8 cellular contexts compared by ENCODE assay signal in the genomic region with DNA sequence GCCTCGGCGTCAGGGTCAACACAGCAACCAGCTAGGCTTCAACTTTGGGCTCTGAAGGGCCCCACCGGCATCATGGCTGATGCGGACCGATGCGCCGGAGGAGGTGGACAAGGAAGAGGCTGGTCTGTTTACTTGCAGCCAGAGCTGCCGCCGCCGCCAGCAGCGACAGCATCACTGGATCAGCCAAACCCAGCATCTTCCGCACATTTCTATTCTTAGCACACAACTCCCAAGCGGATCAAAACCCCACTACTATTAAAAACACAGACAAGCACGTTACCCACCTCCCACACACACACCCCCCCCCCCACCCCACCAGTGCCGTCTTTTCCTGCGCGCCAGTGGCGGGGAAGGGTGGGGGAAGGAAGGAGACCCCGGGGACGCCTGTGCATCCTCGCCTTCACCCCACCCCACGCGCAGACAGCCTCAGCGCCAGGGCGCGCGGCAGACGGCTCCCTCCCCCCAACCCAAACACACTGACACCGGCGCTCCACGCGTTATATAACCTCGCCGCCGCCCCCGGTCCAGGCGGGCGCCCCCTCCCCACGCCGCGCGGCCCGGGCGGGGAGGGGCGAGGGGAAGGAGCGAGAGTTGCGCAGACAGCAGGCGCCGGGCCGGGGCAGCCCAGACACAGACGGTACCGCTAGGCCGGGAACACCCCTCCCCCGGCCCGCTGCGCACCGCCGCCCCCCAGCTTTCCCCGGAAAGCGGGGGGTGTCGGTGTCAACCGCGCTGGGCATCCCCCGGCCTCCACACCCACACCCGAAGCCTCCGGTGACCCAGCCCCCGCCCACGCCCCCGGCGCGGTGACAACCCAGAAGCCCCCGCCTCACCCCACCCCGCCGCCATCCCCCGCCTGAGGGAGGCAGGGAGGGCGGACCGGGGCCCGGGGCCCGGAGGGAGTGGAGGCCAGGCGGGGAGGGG. TPM values are rescaled to one million over a fixed set of nuclear protein-coding genes. Genes with fewer than 3 reads are reported as not detected.
DNase-seq lines count a peak whose midpoint lies in the region; ATAC-seq, FAIRE-seq and TF ChIP-seq lines count a peak whose summit lies in the region.

No MANE protein-coding gene starts in this region.

- H3K27me3 ChIP-seq in pancreas (peaks cover 0 to 5% (median 0%) of the 10 kb centered on the region in 4 donors), testis (no peaks in the 10 kb centered on the region)

- DNase-seq in AG10803 (ENCODE audit: low read depth): peak; percentile 76
- peak; percentile 29 for DNase-seq in HS-5 (ENCODE audit: low read depth)
- peak; percentile 59 for DNase-seq in SK-MEL-5 (ENCODE audit: low read depth, low spot score)
- DNase-seq in Right ventricle myocardium superior: peak; percentile 70
- peak; percentile 22 to 78 (median 38) for DNase-seq in pancreas
- peak; percentile 81 for DNase-seq in testis

- WGBS in pancreas, 2 donors: 2 to 3% methylated on average over 48 to 80 of the region's 80 CpGs
- 0% methylated on average over 36 to 61 of the region's 80 CpGs for WGBS in testis, 2 donors

- TF ChIP-seq CTCF in AG10803 (conservative IDR thresholded peaks at IDR 0.05; ENCODE audit: low read length) (no peak), pancreas (IDR thresholded peaks at IDR 0.05) (no peak), testis (IDR thresholded peaks at IDR 0.05) (no peak)

- intact Hi-C loops in Right ventricle myocardium superior (cut with DNase I): no loop called here
- intact Hi-C loops in pancreas (cut with DNase I): no loop called here
- intact Hi-C loops in testis (cut with DNase I; ENCODE audit: low total_unique reads): no loop called here

- H3K4me1 ChIP-seq in pancreas (peaks cover 0 to 6% (median 5%) of the 10 kb centered on the region in 3 donors), testis (peaks cover 16% of the 10 kb centered on the region)

- no peaks in the 10 kb centered on the region for H3K9me3 ChIP-seq in pancreas
- H3K9me3 ChIP-seq in testis: no peaks in the 10 kb centered on the region

- H3K27ac ChIP-seq in pancreas: peak overlapping the region; percentile 55 to 90 (median 87)
- H3K27ac ChIP-seq in testis: peak overlapping the region; percentile 98 to 99

- no peak for FAIRE-seq in pancreas (lab: Jason Lieb, UNC)

- peak overlapping the region; percentile 94 for H3K27ac Mint-ChIP-seq in activated naive CD8-positive, alpha-beta T cell

- H3K4me3 ChIP-seq in AG10803 (ENCODE audit: low read length) (peak overlapping the region; percentile 77), pancreas (peak overlapping the region; percentile 57 to 69 (median 60)), testis (peak overlapping the region; percentile 95 to 96)

- peak; percentile 18 for ATAC-seq in GM19438 (IDR thresholded peaks at IDR 0.05; ENCODE audit: low read depth, unreplicated experiment)
- ATAC-seq in Right ventricle myocardium superior (ENCODE audit: poor library complexity): peak; percentile 72
- peak; percentile 20 to 61 (median 36) for ATAC-seq in pancreas

- no peaks in the 10 kb centered on the region for H3K27me3 Mint-ChIP-seq in activated naive CD8-positive, alpha-beta T cell

- no peak for TF ChIP-seq POLR2A in testis (IDR thresholded peaks at IDR 0.05)

- H3K4me3 Mint-ChIP-seq in activated naive CD8-positive, alpha-beta T cell: peak overlapping the region; percentile 95

- H3K9me3 Mint-ChIP-seq in activated naive CD8-positive, alpha-beta T cell (ENCODE audit: low read depth): no peaks in the 10 kb centered on the region

- H3K4me1 Mint-ChIP-seq in activated naive CD8-positive, alpha-beta T cell (ENCODE audit: low read depth): peaks cover 47% of the 10 kb centered on the region

- H3K36me3 Mint-ChIP-seq in activated naive CD8-positive, alpha-beta T cell: no peaks in the 10 kb centered on the region

- no peaks in the 10 kb centered on the region for H3K36me3 ChIP-seq in pancreas
- H3K36me3 ChIP-seq in testis (ENCODE audit: low read depth, missing control alignments): no peaks in the 10 kb centered on the region

- in situ Hi-C loops in SK-MEL-5 (cut with HindIII; ENCODE audit: low pct_unique_long_range_greater_than_20kb, low sequenced_read_pairs): no loop called here

RNA-seq across cellular contexts. Expression of a gene that starts 0.7 kb away (rescaled TPM):
- 29.3 and 35.7 TPM in 2 replicates for total RNA-seq in SK-MEL-5 (2014; rRNA removed; shearing (Covaris generic))
- polyA plus RNA-seq in SK-MEL-5 (2015; cell fraction: cytosol; rRNA removed): 22.7 and 27.2 TPM in 2 replicates
- 17.6 TPM in 2 replicates for polyA plus RNA-seq in SK-MEL-5 (2015; cell fraction: nucleus; rRNA removed)
- 20.6 TPM for total RNA-seq in Right ventricle myocardium superior
- 10 to 100 TPM in 5 of 6 donors, 1 to 10 TPM in 1; 9.9 to 24.1 (median 15.6) TPM for total RNA-seq in pancreas
- 1 to 10 TPM; 4.2 to 8.9 TPM for polyA plus RNA-seq in pancreas
- total RNA-seq in testis: 10 to 100 TPM; 61.8 to 70.9 TPM
- 32.3 TPM for polyA plus RNA-seq in testis (ENCODE audit: insufficient read depth, low read depth, low replicate concordance)

Comparison
In these comparisons a context has a peak if more than half of its experiments do, and no peak if none do; other contexts are left out.
1. Peak in every context shown above with its lines: DNase-seq, ATAC-seq, H3K4me3 ChIP-seq and H3K27ac ChIP-seq.
2. DNase-seq: peak in every context shown above with its lines; median percentile 81 in testis; 76 in AG10803; 70 in Right ventricle myocardium superior; 59 in SK-MEL-5; 38 in pancreas; 29 in HS-5.
3. ATAC-seq: peak in every context shown above with its lines; median percentile 72 in Right ventricle myocardium superior; 36 in pancreas; 18 in GM19438.